In the genomic region with DNA sequence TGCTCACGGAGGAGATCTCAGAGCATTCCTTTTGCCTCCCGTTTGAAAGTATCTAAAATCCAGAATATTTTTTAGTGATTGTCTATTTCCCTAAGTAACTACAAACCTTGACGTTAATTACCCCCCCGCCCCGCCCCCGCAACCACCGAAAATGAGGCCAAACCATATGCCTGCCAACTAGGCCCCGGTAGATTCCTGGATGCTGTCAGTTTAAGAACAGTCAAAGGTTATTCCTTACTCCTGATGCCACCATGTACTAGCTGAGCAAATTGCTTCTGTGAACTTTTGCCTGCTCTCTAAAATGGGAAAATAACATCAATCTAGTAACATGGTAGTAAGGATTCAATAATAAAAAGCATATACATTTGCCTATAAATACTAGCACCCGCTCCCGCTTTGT, we compare ENCODE assay signal across 21 cellular contexts.
"Had no signal": no experiment of that assay in that cellular context is flagged by ENCODE, and none has a peak within 500 bp of the region (broad histone marks: within the 10 kb centered on the region; RNA-seq: fewer than 3 reads in every experiment).

No MANE protein-coding gene starts in this region.

- H3K4me3 ChIP-seq: cardiac muscle cell, gastroesophageal sphincter, lung, neural progenitor cell, thyroid gland, upper lobe of right lung had no signal

- DNase-seq: activated CD4-positive, alpha-beta memory T cell treated with anti-CD3 and anti-CD28 coated beads for 36 hours; activated CD4-positive, alpha-beta T cell treated with anti-CD3 and anti-CD28 coated beads for 48 hours; activated effector memory CD4-positive, alpha-beta T cell treated with Interleukin-2 at 50 U/mL for 16 hours; activated naive CD4-positive, alpha-beta T cell treated with anti-CD3 and anti-CD28 coated beads for 36 hours; activated naive CD8-positive, alpha-beta T cell treated with anti-CD3 and anti-CD28 coated beads, Interleukin-2, amount 10 ng/mL, durations not matched to agents 7 days and 5 days; activated T-cell treated with anti-CD3 and anti-CD28 coated beads, Interleukin-2, amount 50 U/mL, for 48 hours; amygdala; effector CD4-positive, alpha-beta T cell; head of caudate nucleus; left colon; naive thymus-derived CD4-positive, alpha-beta T cell; retina; stimulated activated CD4-positive, alpha-beta T cell treated with anti-CD3 and anti-CD28 coated beads, Interleukin-4, amount 100 ng/mL, for 24 hours; stimulated activated naive CD4-positive, alpha-beta T cell treated with Interleukin-2 at 50 U/mL for 16 hours; substantia nigra; thyroid gland; upper lobe of right lung had no signal

- H3K36me3 ChIP-seq: cardiac muscle cell, gastroesophageal sphincter, neural progenitor cell, thyroid gland, upper lobe of right lung had no signal

- H3K27ac ChIP-seq: cardiac muscle cell, neural progenitor cell, upper lobe of right lung had no signal

- H3K9me3 ChIP-seq: gastroesophageal sphincter, thyroid gland, upper lobe of right lung had no signal

- ATAC-seq: gastroesophageal sphincter; left colon; naive thymus-derived CD4-positive, alpha-beta T cell; upper lobe of right lung had no signal

- H3K27me3 ChIP-seq: cardiac muscle cell, gastroesophageal sphincter, neural progenitor cell, thyroid gland, upper lobe of right lung had no signal
